ENCODE assay signal across 13 cellular contexts in the genomic region with DNA sequence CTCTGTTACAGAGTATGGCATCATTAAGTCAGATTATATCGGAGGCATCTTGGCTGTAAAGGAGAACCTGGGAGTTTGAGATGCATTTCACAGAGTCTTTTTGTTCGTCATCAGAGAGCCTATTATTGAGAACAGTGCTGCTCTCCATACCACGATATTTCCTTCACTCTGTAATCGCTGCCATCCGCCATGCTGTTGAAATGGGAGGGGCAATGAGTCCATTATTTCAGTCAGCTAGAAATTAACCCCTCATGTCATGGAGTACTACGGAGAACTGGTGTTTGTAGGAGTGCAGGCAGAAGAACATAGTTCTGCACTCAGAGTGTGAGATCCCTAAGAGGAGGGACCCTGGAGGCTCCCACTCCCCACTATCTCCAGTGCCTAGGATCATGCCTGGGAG. TPM values are rescaled to one million over a fixed set of nuclear protein-coding genes. Genes with fewer than 3 reads are reported as not detected.
DNase-seq lines count a peak whose midpoint lies in the region; ATAC-seq and TF ChIP-seq lines count a peak whose summit lies in the region.
"Had no signal": no experiment of that assay in that cellular context is flagged by ENCODE, and none has a peak within 500 bp of the region (broad histone marks: within the 10 kb centered on the region; RNA-seq: fewer than 3 reads in every experiment).

No MANE protein-coding gene starts in this region.

- H3K4me3 ChIP-seq in SJSA1 = no peak overlapping the region
- H3K4me3 ChIP-seq in esophagus (ENCODE audit: low read depth in 1 of 2, low read length in 2 of 2) = no peak overlapping the region
- H3K4me3 ChIP-seq in tibial artery = no peak overlapping the region

- no peaks in the 10 kb centered on the region for H3K36me3 ChIP-seq in SJSA1
- no peaks in the 10 kb centered on the region for H3K36me3 ChIP-seq in esophagus (ENCODE audit: control insufficient read depth in 2 of 2, insufficient read depth in 2 of 2, low read length in 1 of 2)
- H3K36me3 ChIP-seq in tibial artery = no peaks in the 10 kb centered on the region

- H3K4me1 Mint-ChIP-seq in mesothelial cell of epicardium = peaks cover 58% of the 10 kb centered on the region
- H3K4me1 Mint-ChIP-seq: CD4-positive, CD25-positive, alpha-beta regulatory T cell had no signal

- WGBS in esophagus, 2 donors = 69 to 79% methylated on average over 6 of the region's 6 CpGs

- H3K9me3 ChIP-seq in SJSA1 (replicated peaks) = no peaks in the 10 kb centered on the region
- H3K9me3 ChIP-seq in esophagus (ENCODE audit: control insufficient read depth in 2 of 2, insufficient read depth in 1 of 2, low read depth in 1 of 2, low read length in 1 of 2) = no peaks in the 10 kb centered on the region
- H3K9me3 ChIP-seq in tibial artery = no peaks in the 10 kb centered on the region

- DNase-seq in SJSA1 (ENCODE audit: low read depth in 1 of 2, low spot score in 2 of 2) = peak in 1 of 2 experiments; percentile 25
- DNase-seq in mesothelial cell of epicardium (ENCODE audit: low spot score in 2 of 2, unreplicated experiment in 2 of 2) = no peak
- no peak for DNase-seq in tibial artery
- no peak for DNase-seq in DMS153 treated with DMSO at 0.1 percent for 48 hours (lab: John Stamatoyannopoulos, UW; ENCODE audit: unreplicated experiment)
- DNase-seq in AG08395 (ENCODE audit: low spot score) = no peak
- DNase-seq: activated naive CD8-positive, alpha-beta T cell treated with anti-CD3 and anti-CD28 coated beads, Interleukin-2, amount 50 U/mL, for 24 hours; CD4-positive, CD25-positive, alpha-beta regulatory T cell; effector CD8-positive, alpha-beta T cell; NCI-H2171 treated with DMSO at 0.1 percent for 48 hours had no signal

- H3K9me3 Mint-ChIP-seq in mesothelial cell of epicardium = no peaks in the 10 kb centered on the region
- H3K9me3 Mint-ChIP-seq: activated naive CD8-positive, alpha-beta T cell treated with anti-CD3 and anti-CD28 coated beads, Interleukin-2, amount 50 U/mL, for 24 hours; CD4-positive, CD25-positive, alpha-beta regulatory T cell had no signal

- no peak for ATAC-seq in HG03442 (IDR thresholded peaks at IDR 0.05; ENCODE audit: unreplicated experiment)
- ATAC-seq: activated CD4-positive, CD25-positive, alpha-beta regulatory T cell treated with anti-CD3 and anti-CD28 coated beads, Interleukin-2, amount 50 U/mL, for 24 hours; activated naive CD8-positive, alpha-beta T cell treated with anti-CD3 and anti-CD28 coated beads, Interleukin-2, amount 50 U/mL, for 24 hours had no signal

- intact Hi-C loops in tibial artery (cut with DNase I; ENCODE audit: low total_unique reads) = no loop called here

- peak overlapping the region; percentile 96 for H3K27ac Mint-ChIP-seq in mesothelial cell of epicardium
- H3K27ac Mint-ChIP-seq: activated naive CD8-positive, alpha-beta T cell treated with anti-CD3 and anti-CD28 coated beads, Interleukin-2, amount 50 U/mL, for 24 hours; CD4-positive, CD25-positive, alpha-beta regulatory T cell had no signal

- H3K4me1 ChIP-seq in SJSA1 (replicated peaks) (peaks cover 46% of the 10 kb centered on the region), esophagus (ENCODE audit: control insufficient read depth in 2 of 2, insufficient read depth in 2 of 2, low read length in 1 of 2) (peaks cover 0 to 2% of the 10 kb centered on the region in 2 donors), tibial artery (peaks cover 0 to 62% (median 26%) of the 10 kb centered on the region in 4 donors)

- no peaks in the 10 kb centered on the region for H3K27me3 Mint-ChIP-seq in mesothelial cell of epicardium (ENCODE audit: low read depth)

- no peak for TF ChIP-seq CTCF in mesothelial cell of epicardium (IDR thresholded peaks at IDR 0.05; ENCODE audit: unreplicated experiment)
- TF ChIP-seq CTCF in tibial artery (IDR thresholded peaks at IDR 0.05) = no peak

- no peak overlapping the region for H3K4me3 Mint-ChIP-seq in mesothelial cell of epicardium
- H3K4me3 Mint-ChIP-seq: activated naive CD8-positive, alpha-beta T cell treated with anti-CD3 and anti-CD28 coated beads, Interleukin-2, amount 50 U/mL, for 24 hours; CD4-positive, CD25-positive, alpha-beta regulatory T cell had no signal

- H3K27ac ChIP-seq in SJSA1 (peak overlapping the region; percentile 76), esophagus (ENCODE audit: low read depth in 2 of 2, low read length in 1 of 2) (peak overlapping the region; percentile 22 to 35), tibial artery (peak overlapping the region; percentile 36 to 54)

- no peaks in the 10 kb centered on the region for H3K27me3 ChIP-seq in SJSA1 (replicated peaks)
- H3K27me3 ChIP-seq in esophagus (ENCODE audit: control insufficient read depth in 1 of 2, insufficient read depth in 2 of 2, low read length in 2 of 2) = no peaks in the 10 kb centered on the region
- no peaks in the 10 kb centered on the region for H3K27me3 ChIP-seq in tibial artery

- no peaks in the 10 kb centered on the region for H3K36me3 Mint-ChIP-seq in mesothelial cell of epicardium
- H3K36me3 Mint-ChIP-seq: CD4-positive, CD25-positive, alpha-beta regulatory T cell had no signal

RNA-seq across cellular contexts. Expression of gene SLC16A12, which starts 59.2 kb away (rescaled TPM):
- 0.34 TPM in 1 of 2 replicates, not detected in the other for total RNA-seq in SJSA1 (2014; rRNA removed; shearing (Covaris generic))
- polyA plus RNA-seq in esophagus = under 1 TPM; 0.02 to 0.05 TPM
- 3.0 to 3.1 TPM (median 3.1 TPM) in 3 replicates for total RNA-seq in mesothelial cell of epicardium
- total RNA-seq: CD4-positive, CD25-positive, alpha-beta regulatory T cell; OCI-LY7 had no signal
- polyA plus RNA-seq: CD4-positive, CD25-positive, alpha-beta regulatory T cell had no signal
